ENCODE assay signal across 8 cellular contexts in genomic region chr4:3346146-3346545, GRCh38. TPM values are rescaled to one million over a fixed set of nuclear protein-coding genes. Genes with fewer than 3 reads are reported as not detected.
DNase-seq lines count a peak whose midpoint lies in the region; ATAC-seq and TF ChIP-seq lines count a peak whose summit lies in the region.

No MANE protein-coding gene starts in this region.

- no peak overlapping the region for H3K4me3 Mint-ChIP-seq in WTC11

- DNase-seq in SIG-M5 treated with dmso at 0.1 percent for 504 hours (lab: John Stamatoyannopoulos, UW; ENCODE audit: unreplicated experiment), result peak; percentile 72
- DNase-seq in SIG-M5 (lab: John Stamatoyannopoulos, UW), result no peak
- peak; percentile 69 for DNase-seq in H4 (ENCODE audit: low spot score)
- peak; percentile 49 for DNase-seq in NCI-H2029 treated with DMSO at 0.1 percent for 48 hours (lab: John Stamatoyannopoulos, UW)
- no peak for DNase-seq in WTC11 (ENCODE audit: low spot score)
- DNase-seq in foreskin melanocyte, result peak; percentile 69
- peak; percentile 92 for DNase-seq in osteoblast (ENCODE audit: insufficient read length, low spot score, missing footprints)
- DNase-seq in NCI-H1105 (lab: John Stamatoyannopoulos, UW), result no peak

- peak overlapping the region; percentile 72; the same call in 1 of the 2 replicates for H3K27ac Mint-ChIP-seq in WTC11

- CTCF ChIA-PET in WTC11 (lab: Charles Lee), result interaction anchor here (0.5 to 3.2 kb wide), 31 partner anchors 9 to 1168 kb away, joined by 3 to 51 read pairs (median 5); partner anchors contain the start of genes DOK7 and HGFAC

- POLR2A ChIA-PET in WTC11 (lab: Charles Lee), result no interaction called here

- H3K27me3 ChIP-seq in osteoblast (ENCODE audit: insufficient read depth, low read length), result no peaks in the 10 kb centered on the region

- H3K9me3 ChIP-seq in osteoblast (ENCODE audit: low read depth, low read length), result no peaks in the 10 kb centered on the region

- H3K4me1 Mint-ChIP-seq in WTC11, result peaks cover 32% of the 10 kb centered on the region

- H3K4me1 ChIP-seq in osteoblast (ENCODE audit: insufficient read depth, low read length), result peaks cover 17% of the 10 kb centered on the region

- no peaks in the 10 kb centered on the region for H3K36me3 Mint-ChIP-seq in WTC11

- TF ChIP-seq CTCF in WTC11 (IDR thresholded peaks at IDR 0.05), result peak; percentile 73
- TF ChIP-seq CTCF in osteoblast (IDR thresholded peaks at IDR 0.05; ENCODE audit: extremely low read depth, low read depth, low read length), result peak; percentile 89

- peaks cover 2% of the 10 kb centered on the region for H4K20me1 ChIP-seq in osteoblast (ENCODE audit: insufficient read depth, low read length)

- H3K4me3 ChIP-seq in osteoblast (ENCODE audit: insufficient read depth, low read length), result peak overlapping the region; percentile 48

- peak; percentile 75 for ATAC-seq in WTC11

- peak overlapping the region; percentile 76 for H2AFZ ChIP-seq in osteoblast (ENCODE audit: low read length)

- no peaks in the 10 kb centered on the region for H3K27me3 Mint-ChIP-seq in WTC11 (ENCODE audit: low read depth)

- H3K36me3 ChIP-seq in osteoblast (ENCODE audit: insufficient read depth, low read length), result peaks cover 3% of the 10 kb centered on the region

- H3K79me2 ChIP-seq in osteoblast (ENCODE audit: insufficient read depth, low read length), result peaks cover 10% of the 10 kb centered on the region

- H3K4me2 ChIP-seq in osteoblast (ENCODE audit: insufficient read depth, low read length), result peak overlapping the region; percentile 75

- H3K27ac ChIP-seq in osteoblast (ENCODE audit: low read depth, low read length), result peak overlapping the region; percentile 52

- H3K9me3 Mint-ChIP-seq in WTC11, result no peaks in the 10 kb centered on the region

TF ChIP-seq in WTC11, 78 proteins besides CTCF, POLR2A, EP300 and RAD21:
- TF ChIP-seq MYBL2 (CRISPR knock-in tag; IDR thresholded peaks at IDR 0.05) (no peak), GABPB1 (CRISPR knock-in tag; IDR thresholded peaks at IDR 0.05) (peak; percentile 37; the same call in 1 of the 2 replicates)

RNA-seq across cellular contexts. Expression of gene RGS12, which starts 53.3 kb away (rescaled TPM):
- total RNA-seq in H4 (2014; rRNA removed; shearing (Covaris generic)), result 13.6 and 16.6 TPM in 2 replicates
- total RNA-seq in WTC11 (2021) (21.0 to 24.7 TPM (median 24.2 TPM) in 3 replicates), osteoblast (19.2 and 61.2 TPM in 2 replicates)

Comparison
In these comparisons a context has a peak if more than half of its experiments do, and no peak if none do; other contexts are left out.
1. DNase-seq: peak in SIG-M5 treated with dmso at 0.1 percent for 504 hours (single experiment), H4 (single experiment), NCI-H2029 treated with DMSO at 0.1 percent for 48 hours (single experiment), foreskin melanocyte (single experiment) and osteoblast (single experiment); none in SIG-M5 (single experiment), WTC11 (single experiment) and NCI-H1105 (single experiment).